18 cellular contexts compared by ENCODE assay signal in the genomic region with DNA sequence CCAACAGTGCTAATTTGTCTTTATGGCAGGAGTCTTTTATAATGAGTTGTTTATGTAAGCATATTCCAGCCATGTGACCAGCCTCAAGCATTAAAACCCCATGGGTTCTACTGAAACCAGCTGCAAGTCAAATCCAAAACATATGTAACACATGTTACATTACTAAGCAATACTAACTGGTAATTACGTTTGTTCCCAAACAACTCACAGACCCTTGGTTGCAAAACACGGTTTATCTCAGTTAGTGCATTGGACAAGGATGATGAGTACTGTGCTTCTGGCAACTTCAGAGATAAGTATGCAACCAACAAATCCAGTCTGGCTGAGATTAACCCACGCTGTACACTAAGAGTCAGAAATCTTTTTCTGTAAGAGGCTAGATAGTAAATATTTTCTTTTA.
A peak's percentile ranks its signal among the peaks of the same experiment; 100 is the strongest.
DNase-seq lines count a peak whose midpoint lies in the region; ATAC-seq and TF ChIP-seq lines count a peak whose summit lies in the region.
"Had no signal": no experiment of that assay in that cellular context is flagged by ENCODE, and none has a peak within 500 bp of the region (broad histone marks: within the 10 kb centered on the region; RNA-seq: fewer than 3 reads in every experiment).

No MANE protein-coding gene starts in this region.

- H3K4me3 ChIP-seq in astrocyte of the spinal cord (ENCODE audit: low read depth, low read length), result no peak overlapping the region
- no peak overlapping the region for H3K4me3 ChIP-seq in gastroesophageal sphincter
- H3K4me3 ChIP-seq: gastrocnemius medialis, psoas muscle, SJCRH30, testis had no signal

- DNase-seq in left ventricle myocardium superior, result no peak
- no peak for DNase-seq in Right ventricle myocardium inferior (ENCODE audit: missing footprints)
- DNase-seq in astrocyte of the spinal cord (ENCODE audit: low read depth, low spot score), result peak; percentile 60
- no peak for DNase-seq in NCI-H2081 treated with DMSO at 0.1 percent for 48 hours (lab: John Stamatoyannopoulos, UW)
- DNase-seq in dermis blood vessel endothelial cell, result no peak
- DNase-seq in NCI-H2171 (lab: John Stamatoyannopoulos, UW), result no peak
- DNase-seq: 8988T; activated CD4-positive, alpha-beta memory T cell treated with anti-CD3 and anti-CD28 coated beads for 36 hours; gastrocnemius medialis; H7; naive thymus-derived CD8-positive, alpha-beta T cell; NCI-H1694 treated with DMSO at 0.1 percent for 48 hours; NCI-H510A; psoas muscle; SJCRH30; testis had no signal

- ATAC-seq in left ventricle myocardium superior, result peak; percentile 56
- ATAC-seq in Right ventricle myocardium inferior, result no peak
- peak; percentile 69 for ATAC-seq in gastroesophageal sphincter
- ATAC-seq in HG03469 (IDR thresholded peaks at IDR 0.05; ENCODE audit: unreplicated experiment), result no peak
- ATAC-seq: gastrocnemius medialis; naive thymus-derived CD8-positive, alpha-beta T cell; psoas muscle had no signal

- TF ChIP-seq CTCF in astrocyte of the spinal cord (IDR thresholded peaks at IDR 0.05; ENCODE audit: low read depth, low read length), result no peak
- no peak for TF ChIP-seq CTCF in gastroesophageal sphincter (IDR thresholded peaks at IDR 0.05)

- no peak for TF ChIP-seq POLR2A in gastroesophageal sphincter (IDR thresholded peaks at IDR 0.05)

- H3K4me1 ChIP-seq in gastroesophageal sphincter, result no peaks in the 10 kb centered on the region
- H3K4me1 ChIP-seq: gastrocnemius medialis, psoas muscle, testis had no signal

- no peaks in the 10 kb centered on the region for H3K27me3 ChIP-seq in gastroesophageal sphincter
- H3K27me3 ChIP-seq: gastrocnemius medialis, SJCRH30, testis had no signal

- TF ChIP-seq EP300 in gastroesophageal sphincter (IDR thresholded peaks at IDR 0.05), result no peak

- intact Hi-C loops in left ventricle myocardium superior (cut with micrococcal nuclease), result no loop called here
- intact Hi-C loops in Right ventricle myocardium inferior (cut with DNase I), result no loop called here

- no peaks in the 10 kb centered on the region for H3K9me3 ChIP-seq in gastroesophageal sphincter
- H3K9me3 ChIP-seq: gastrocnemius medialis, psoas muscle, SJCRH30, testis had no signal

- no peaks in the 10 kb centered on the region for H3K36me3 ChIP-seq in gastroesophageal sphincter
- H3K36me3 ChIP-seq: gastrocnemius medialis, SJCRH30 had no signal

- WGBS in gastroesophageal sphincter (ENCODE audit: low coverage in 1 of 2), 2 donors, result 47 to 55% methylated on average over 3 of the region's 3 CpGs

- in situ Hi-C loops in astrocyte of the spinal cord (cut with HindIII; ENCODE audit: low sequenced_read_pairs), result no loop called here

- no peak overlapping the region for H3K27ac ChIP-seq in gastroesophageal sphincter
- H3K27ac ChIP-seq: gastrocnemius medialis, psoas muscle, SJCRH30, testis had no signal

Comparison
In these comparisons a context has a peak if more than half of its experiments do, and no peak if none do; other contexts are left out.
1. ATAC-seq: peak in left ventricle myocardium superior (single experiment) and gastroesophageal sphincter (single experiment); none in Right ventricle myocardium inferior (single experiment) and HG03469 (single experiment).